ENCODE assay signal across 29 cellular contexts in the genomic region with DNA sequence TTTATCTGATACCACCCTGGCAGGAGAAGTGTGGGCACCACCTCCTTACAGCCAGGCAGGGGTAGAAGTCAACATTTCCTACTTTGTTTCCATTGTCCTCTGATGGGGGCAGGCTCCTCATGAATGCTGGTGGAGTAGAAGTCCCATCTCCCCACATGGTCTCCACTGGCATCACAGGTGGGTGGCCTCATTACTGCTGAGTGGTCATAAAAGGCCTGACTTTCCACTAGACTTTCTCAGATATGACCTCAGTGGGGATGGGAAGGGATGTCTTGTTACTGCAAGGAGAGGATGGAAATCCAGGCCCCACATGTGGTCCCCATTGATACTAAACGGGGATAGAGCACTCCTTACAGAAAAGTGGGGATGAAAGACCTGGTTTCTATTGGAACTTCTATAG.
"Had no signal": no experiment of that assay in that cellular context is flagged by ENCODE, and none has a peak within 500 bp of the region (broad histone marks: within the 10 kb centered on the region; RNA-seq: fewer than 3 reads in every experiment).

No MANE protein-coding gene starts in this region.

- H3K27ac Mint-ChIP-seq: activated B cell treated with CpG ODN at 0.5 μM for 24 hours; activated CD8-positive, alpha-beta T cell treated with anti-CD3 and anti-CD28 coated beads for 36 hours; activated naive CD8-positive, alpha-beta T cell; activated T-helper 17 cell treated with anti-CD3 and anti-CD28 coated beads, Interleukin-2, amount 50 U/mL, for 72 hours; T-helper 17 cell; T-helper 2 cell treated with Interferon-gamma antibody and Interleukin-4, amounts not matched to agents 5 μg/mL and 100 μg/mL, for 36 hours had no signal

- H3K36me3 ChIP-seq: esophagus squamous epithelium, gastroesophageal sphincter, WERI-Rb-1 had no signal

- H3K9me3 ChIP-seq: body of pancreas, esophagus squamous epithelium, gastroesophageal sphincter had no signal

- H3K4me1 ChIP-seq: body of pancreas, esophagus squamous epithelium, gastroesophageal sphincter had no signal

- H3K4me1 Mint-ChIP-seq: activated T-helper 17 cell treated with anti-CD3 and anti-CD28 coated beads, Interleukin-2, amount 50 U/mL, for 72 hours; T-helper 17 cell had no signal

- H3K27me3 Mint-ChIP-seq: activated B cell treated with CpG ODN at 0.5 μM for 24 hours; activated CD8-positive, alpha-beta T cell treated with anti-CD3 and anti-CD28 coated beads for 36 hours; activated naive CD8-positive, alpha-beta T cell had no signal

- H3K4me3 ChIP-seq: body of pancreas, esophagus squamous epithelium, gastroesophageal sphincter had no signal

- H3K27ac ChIP-seq: body of pancreas, epithelial cell of prostate, esophagus squamous epithelium, gastroesophageal sphincter, WERI-Rb-1 had no signal

- H3K36me3 Mint-ChIP-seq: activated naive CD8-positive, alpha-beta T cell had no signal

- ATAC-seq: activated CD4-positive, CD25-positive, alpha-beta regulatory T cell treated with anti-CD3 and anti-CD28 coated beads, Interleukin-2, amount 50 U/mL, for 24 hours; activated CD8-positive, alpha-beta T cell treated with anti-CD3 and anti-CD28 coated beads for 36 hours; activated T-cell treated with anti-CD3 and anti-CD28 coated beads, Interleukin-2, amount 50 U/mL, for 4 hours; activated T-helper 17 cell treated with anti-CD3 and anti-CD28 coated beads, Interleukin-2, amount 50 U/mL, for 72 hours; body of pancreas; gastroesophageal sphincter; T-helper 17 cell had no signal

- DNase-seq: activated B cell treated with CpG ODN at 0.5 μM for 24 hours; activated CD4-positive, alpha-beta T cell treated with anti-CD3 and anti-CD28 coated beads for 48 hours; activated CD4-positive, alpha-beta T cell treated with anti-CD3 and anti-CD28 coated beads, Interleukin-2, amount 50 U/mL, for 1 hour; activated CD4-positive, alpha-beta T cell treated with anti-CD3 and anti-CD28 coated beads, Interleukin-2, amount 50 U/mL, for 48 hours; activated CD8-positive, alpha-beta memory T cell treated with anti-CD3 and anti-CD28 coated beads for 24 hours; activated CD8-positive, alpha-beta T cell treated with anti-CD3 and anti-CD28 coated beads for 36 hours; activated effector memory CD4-positive, alpha-beta T cell treated with Interleukin-2 at 50 U/mL for 16 hours; activated gamma-delta T cell treated with Interleukin-2 at 50 U/mL for 16 hours; activated naive CD4-positive, alpha-beta T cell treated with anti-CD3 and anti-CD28 coated beads, Interleukin-2, amount 50 U/mL, for 16 hours; activated naive CD4-positive, alpha-beta T cell treated with Interleukin-2 at 50 U/mL for 16 hours; activated T-cell treated with anti-CD3 and anti-CD28 coated beads, Interleukin-2, amount 50 U/mL, for 4 hours; amygdala; aorta; body of pancreas; caudate nucleus; cortex of kidney; effector CD8-positive, alpha-beta T cell; esophagus squamous epithelium; foreskin melanocyte; T-helper 1 cell; T-helper 17 cell; T1000; WERI-Rb-1 had no signal

- H3K4me3 Mint-ChIP-seq: activated CD8-positive, alpha-beta T cell treated with anti-CD3 and anti-CD28 coated beads for 36 hours; activated naive CD8-positive, alpha-beta T cell; activated T-cell treated with anti-CD3 and anti-CD28 coated beads, Interleukin-2, amount 50 U/mL, for 4 hours; activated T-helper 17 cell treated with anti-CD3 and anti-CD28 coated beads, Interleukin-2, amount 50 U/mL, for 72 hours; T-helper 17 cell; T-helper 2 cell treated with Interferon-gamma antibody and Interleukin-4, amounts not matched to agents 5 μg/mL and 100 μg/mL, for 36 hours had no signal

- H3K9me3 Mint-ChIP-seq: activated B cell treated with CpG ODN at 0.5 μM for 24 hours; activated CD8-positive, alpha-beta T cell treated with anti-CD3 and anti-CD28 coated beads for 36 hours; activated T-cell treated with anti-CD3 and anti-CD28 coated beads, Interleukin-2, amount 50 U/mL, for 4 hours; activated T-helper 17 cell treated with anti-CD3 and anti-CD28 coated beads, Interleukin-2, amount 50 U/mL, for 72 hours; T-helper 2 cell treated with Interferon-gamma antibody and Interleukin-4, amounts not matched to agents 5 μg/mL and 100 μg/mL, for 36 hours had no signal

- H3K27me3 ChIP-seq: body of pancreas, esophagus squamous epithelium, gastroesophageal sphincter had no signal
